Comparison of ENCODE assay signal across 1 cellular context in genomic region chr7:36244429-36244828, GRCh38.
TF ChIP-seq lines count a peak whose summit lies in the region.

No MANE protein-coding gene starts in this region.

TF ChIP-seq in SK-N-SH, 30 proteins besides CTCF, POLR2A, EP300 and RAD21 (continued from another document):
- TF ChIP-seq MAX (IDR thresholded peaks at IDR 0.05; ENCODE audit: low read depth) (no peak), TAF1 (IDR thresholded peaks at IDR 0.05; ENCODE audit: borderline replicate concordance, low read depth, low read length) (no peak), TCF12 (IDR thresholded peaks at IDR 0.05) (no peak)
